Comparison of ENCODE assay signal across 11 cellular contexts in genomic region chr18:79497638-79498081, GRCh38.
DNase-seq lines count a peak whose midpoint lies in the region; ATAC-seq and TF ChIP-seq lines count a peak whose summit lies in the region.
"Had no signal": no experiment of that assay in that cellular context is flagged by ENCODE, and none has a peak within 500 bp of the region (broad histone marks: within the 10 kb centered on the region; RNA-seq: fewer than 3 reads in every experiment).

No MANE protein-coding gene starts in this region.

- no peak for TF ChIP-seq CTCF in mesothelial cell of epicardium (IDR thresholded peaks at IDR 0.05; ENCODE audit: unreplicated experiment)

- peaks cover 39% of the 10 kb centered on the region for H3K9me3 Mint-ChIP-seq in mesothelial cell of epicardium

- peaks cover 16% of the 10 kb centered on the region for H3K4me1 Mint-ChIP-seq in mesothelial cell of epicardium
- H3K4me1 Mint-ChIP-seq: T-helper 17 cell had no signal

- peaks cover 9% of the 10 kb centered on the region for H3K36me3 Mint-ChIP-seq in mesothelial cell of epicardium

- H3K4me3 Mint-ChIP-seq in mesothelial cell of epicardium: no peak overlapping the region
- H3K4me3 Mint-ChIP-seq: T-helper 17 cell had no signal

- no peak overlapping the region for H3K27ac ChIP-seq in substantia nigra (ENCODE audit: low read depth, low read length, poor library complexity, severe bottlenecking)

- ATAC-seq in GM18867 (IDR thresholded peaks at IDR 0.05; ENCODE audit: unreplicated experiment) (peak; percentile 58), GM21576 (IDR thresholded peaks at IDR 0.05; ENCODE audit: unreplicated experiment) (peak; percentile 67), HG03558 (IDR thresholded peaks at IDR 0.05; ENCODE audit: extremely low read depth, unreplicated experiment) (peak; percentile 89)
- ATAC-seq: T-helper 17 cell had no signal

- H3K27ac Mint-ChIP-seq in mesothelial cell of epicardium: peak overlapping the region; percentile 86
- H3K27ac Mint-ChIP-seq: T-helper 17 cell had no signal

- H3K27me3 Mint-ChIP-seq in mesothelial cell of epicardium (ENCODE audit: low read depth): no peaks in the 10 kb centered on the region
- H3K27me3 Mint-ChIP-seq: T-helper 17 cell had no signal

- DNase-seq in mesothelial cell of epicardium (ENCODE audit: low spot score in 2 of 2, unreplicated experiment in 2 of 2) (no peak), substantia nigra (lab: John Stamatoyannopoulos, UW) (no peak), DMS 273 (lab: John Stamatoyannopoulos, UW; ENCODE audit: unreplicated experiment) (no peak), glomerular visceral epithelial cell (ENCODE audit: extremely low spot score) (no peak), GDM1 (lab: John Stamatoyannopoulos, UW) (no peak)
- DNase-seq: cortex of kidney, DMS153 had no signal
